Comparison of ENCODE assay signal across 16 cellular contexts in the genomic region with DNA sequence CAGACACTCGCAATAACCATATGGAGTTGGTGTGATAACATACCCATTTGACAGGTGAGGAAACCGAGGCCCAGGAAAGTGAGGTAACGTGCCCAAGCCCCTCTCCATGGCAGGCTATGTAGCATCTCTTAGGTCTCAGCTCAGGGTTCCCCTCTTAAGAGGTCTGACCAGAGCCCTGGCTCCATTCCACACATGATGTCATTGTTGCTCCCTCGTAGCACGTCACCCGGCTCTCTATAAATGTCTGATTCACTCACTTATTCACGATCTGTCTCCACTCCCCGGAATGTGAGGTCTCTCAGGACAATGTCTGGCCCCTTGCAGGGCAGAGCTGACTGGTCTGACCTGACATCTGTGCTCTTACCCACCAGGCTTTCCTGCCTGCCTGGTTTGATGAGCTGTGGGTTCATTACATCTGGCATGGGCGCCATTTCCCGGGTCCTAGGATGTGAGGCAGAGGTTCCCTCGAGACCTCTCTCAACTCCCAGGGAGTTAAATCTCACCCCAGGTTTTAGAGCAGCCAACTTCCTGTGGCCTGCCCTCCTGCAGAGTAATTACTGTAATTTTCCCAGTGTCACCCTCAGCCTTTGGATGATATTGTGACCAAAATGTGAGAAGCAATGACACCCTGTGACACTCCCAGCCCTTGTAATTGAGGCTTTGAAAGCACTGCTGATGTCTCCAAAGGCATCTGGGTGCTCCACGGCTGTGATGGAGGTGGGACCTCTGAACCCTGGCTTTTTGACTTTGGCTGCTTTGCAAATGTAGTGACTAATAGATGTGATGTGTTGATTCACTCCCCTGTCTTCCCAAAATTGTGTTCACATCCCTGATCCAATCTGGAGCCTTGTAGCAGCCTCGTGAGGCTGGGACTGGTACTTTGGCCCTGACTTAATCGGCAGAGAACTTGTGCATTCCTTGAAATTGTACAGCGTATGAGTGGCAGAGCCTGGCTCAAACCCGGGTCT. TPM values are rescaled to one million over a fixed set of nuclear protein-coding genes. Genes with fewer than 3 reads are reported as not detected.
DNase-seq lines count a peak whose midpoint lies in the region; ATAC-seq and TF ChIP-seq lines count a peak whose summit lies in the region.
"Had no signal": no experiment of that assay in that cellular context is flagged by ENCODE, and none has a peak within 500 bp of the region (broad histone marks: within the 10 kb centered on the region; RNA-seq: fewer than 3 reads in every experiment).

No MANE protein-coding gene starts in this region.

- H3K4me3 ChIP-seq in RWPE2 (ENCODE audit: severe bottlenecking) = no peak overlapping the region
- no peak overlapping the region for H3K4me3 ChIP-seq in fibroblast of pulmonary artery (replicated peaks; ENCODE audit: low read depth, low read length)
- H3K4me3 ChIP-seq in Karpas-422 (ENCODE audit: low read length) = no peak overlapping the region
- H3K4me3 ChIP-seq: prostate gland had no signal

- no peaks in the 10 kb centered on the region for H3K9me3 ChIP-seq in RWPE2 (ENCODE audit: severe bottlenecking)
- no peaks in the 10 kb centered on the region for H3K9me3 ChIP-seq in Karpas-422 (ENCODE audit: low read length)
- H3K9me3 ChIP-seq: prostate gland had no signal

- H3K4me1 ChIP-seq in RWPE2 (ENCODE audit: insufficient read depth, poor library complexity, severe bottlenecking) = peaks cover 3% of the 10 kb centered on the region
- H3K4me1 ChIP-seq in Karpas-422 (ENCODE audit: low read length) = peaks cover 9% of the 10 kb centered on the region
- H3K4me1 ChIP-seq: prostate gland had no signal

- no peak overlapping the region for H3K4me2 ChIP-seq in Karpas-422 (ENCODE audit: low read depth, low read length, poor library complexity, severe bottlenecking)

- H3K36me3 ChIP-seq in RWPE2 (ENCODE audit: low read depth) (no peaks in the 10 kb centered on the region), Karpas-422 (ENCODE audit: insufficient read depth, low read length) (no peaks in the 10 kb centered on the region)
- H3K36me3 ChIP-seq: prostate gland had no signal

- no peaks in the 10 kb centered on the region for H3K9me2 ChIP-seq in Karpas-422 (replicated peaks; ENCODE audit: insufficient read depth, low read length)

- ATAC-seq in RWPE2 (ENCODE audit: low read depth) = peak; percentile 65
- ATAC-seq in GM18858 (IDR thresholded peaks at IDR 0.05; ENCODE audit: unreplicated experiment) = no peak
- ATAC-seq: activated CD8-positive, alpha-beta memory T cell treated with anti-CD3 and anti-CD28 coated beads, Interleukin-2, amount 10 ng/mL, durations not matched to agents 7 days and 5 days; HCT116 had no signal

- TF ChIP-seq CTCF in RWPE2 (IDR thresholded peaks at IDR 0.05; ENCODE audit: poor library complexity, severe bottlenecking) = no peak
- no peak for TF ChIP-seq CTCF in fibroblast of pulmonary artery (IDR thresholded peaks at IDR 0.05; ENCODE audit: low read length, missing control alignments)

- no peaks in the 10 kb centered on the region for H3K27me3 ChIP-seq in RWPE2 (ENCODE audit: insufficient read depth, poor library complexity, severe bottlenecking)
- no peaks in the 10 kb centered on the region for H3K27me3 ChIP-seq in Karpas-422 (ENCODE audit: low read length)

- no peaks in the 10 kb centered on the region for H4K20me1 ChIP-seq in Karpas-422 (ENCODE audit: insufficient read depth, low read depth, low read length)

- no peak overlapping the region for H3K9ac ChIP-seq in Karpas-422 (ENCODE audit: low read length)

- no peak overlapping the region for H2AFZ ChIP-seq in Karpas-422 (ENCODE audit: low read length)

- peak overlapping the region; percentile 37 for H3K27ac ChIP-seq in RWPE2 (ENCODE audit: poor library complexity, severe bottlenecking)
- no peak overlapping the region for H3K27ac ChIP-seq in Karpas-422 (ENCODE audit: low read length)
- H3K27ac ChIP-seq: 22Rv1, prostate gland had no signal

- peak; percentile 31 for DNase-seq in DMS 273 (lab: John Stamatoyannopoulos, UW; ENCODE audit: unreplicated experiment)
- DNase-seq in DMS 273 treated with DMSO at 0.1 percent for 48 hours (lab: John Stamatoyannopoulos, UW) = no peak
- DNase-seq in RWPE2 (ENCODE audit: low spot score) = no peak
- peak; percentile 87 for DNase-seq in fibroblast of pulmonary artery (ENCODE audit: low read depth)
- peak; percentile 54 for DNase-seq in smooth muscle cell of the brain vasculature (ENCODE audit: low read depth, low spot score)
- no peak for DNase-seq in Karpas-422
- DNase-seq in nucleus accumbens (lab: John Stamatoyannopoulos, UW) = no peak
- DNase-seq: activated CD8-positive, alpha-beta memory T cell treated with anti-CD3 and anti-CD28 coated beads, Interleukin-2, amount 10 ng/mL, durations not matched to agents 7 days and 5 days; amygdala; erythroblast had no signal

- H3K79me2 ChIP-seq in Karpas-422 (ENCODE audit: low read length) = no peaks in the 10 kb centered on the region

RNA-seq across cellular contexts. Expression of a gene that starts 10.6 kb away (rescaled TPM):
- total RNA-seq in Karpas-422 (2014; rRNA removed; shearing (Covaris generic); ENCODE audit: low replicate concordance) = 0.11 TPM in 1 of 2 replicates, not detected in the other
- total RNA-seq: activated CD8-positive, alpha-beta memory T cell treated with anti-CD3 and anti-CD28 coated beads, Interleukin-2, amount 10 ng/mL, durations not matched to agents 7 days and 5 days; liver; T-helper 2 cell treated with Interferon-gamma antibody and Interleukin-4, amounts not matched to agents 100 ng/mL and 5 ng/mL, for 36 hours had no signal

Comparison
In these comparisons a context has a peak if more than half of its experiments do, and no peak if none do; other contexts are left out.
1. DNase-seq: peak in DMS 273 (single experiment), fibroblast of pulmonary artery (single experiment) and smooth muscle cell of the brain vasculature (single experiment); none in DMS 273 treated with DMSO at 0.1 percent for 48 hours (single experiment), RWPE2 (single experiment), Karpas-422 (single experiment) and nucleus accumbens (0 of 56).